Comparison of ENCODE assay signal across 16 cellular contexts in genomic region chr10:29628912-29629526, GRCh38. TPM values are rescaled to one million over a fixed set of nuclear protein-coding genes. Genes with fewer than 3 reads are reported as not detected.
DNase-seq lines count a peak whose midpoint lies in the region; TF ChIP-seq lines count a peak whose summit lies in the region.
"Had no signal": no experiment of that assay in that cellular context is flagged by ENCODE, and none has a peak within 500 bp of the region (broad histone marks: within the 10 kb centered on the region; RNA-seq: fewer than 3 reads in every experiment).

No MANE protein-coding gene starts in this region.

- H3K27ac Mint-ChIP-seq in brain (peak overlapping the region in 3 of 5 experiments; percentile 4 to 60 (median 10)), nephron progenitor cell (peak overlapping the region; percentile 5), type B pancreatic cell (peak overlapping the region; percentile 47)
- H3K27ac Mint-ChIP-seq: B cell; natural killer cell treated with Interleukin-12 subunit alpha and Interleukin-12 subunit beta and Interleukin-15 and Interleukin-18, amount 100 ng/mL, for 72 hours had no signal

- H3K4me3 Mint-ChIP-seq in brain: peak overlapping the region in 1 of 5 experiments; percentile 40
- no peak overlapping the region for H3K4me3 Mint-ChIP-seq in nephron progenitor cell
- H3K4me3 Mint-ChIP-seq in type B pancreatic cell: no peak overlapping the region
- H3K4me3 Mint-ChIP-seq: B cell; natural killer cell treated with Interleukin-12 subunit alpha and Interleukin-12 subunit beta and Interleukin-15 and Interleukin-18, amount 100 ng/mL, for 72 hours had no signal

- DNase-seq in DMS53 (lab: John Stamatoyannopoulos, UW): peak; percentile 15
- DNase-seq in DMS53 treated with DMSO at 0.1 percent for 48 hours (lab: John Stamatoyannopoulos, UW; ENCODE audit: unreplicated experiment): no peak
- no peak for DNase-seq in nephron progenitor cell
- DNase-seq in type B pancreatic cell (ENCODE audit: extremely low spot score, unreplicated experiment): no peak
- DNase-seq in effector CD4-positive, alpha-beta T cell: no peak
- DNase-seq in COLO668 (lab: John Stamatoyannopoulos, UW; ENCODE audit: unreplicated experiment): no peak
- DNase-seq in NCI-H1930 (lab: John Stamatoyannopoulos, UW): no peak
- DNase-seq: activated naive CD4-positive, alpha-beta T cell; H7; NCI-H524; posterior cingulate gyrus; SHP77; stimulated activated CD4-positive, alpha-beta T cell treated with anti-CD3 and anti-CD28 coated beads, Interleukin-4, amount 100 ng/mL, for 4 hours had no signal

- H3K9me3 Mint-ChIP-seq in brain: no peaks in the 10 kb centered on the region
- H3K9me3 Mint-ChIP-seq in nephron progenitor cell: no peaks in the 10 kb centered on the region
- H3K9me3 Mint-ChIP-seq in type B pancreatic cell: no peaks in the 10 kb centered on the region
- H3K9me3 Mint-ChIP-seq: natural killer cell treated with Interleukin-12 subunit alpha and Interleukin-12 subunit beta and Interleukin-15 and Interleukin-18, amount 100 ng/mL, for 72 hours had no signal

- no peak for TF ChIP-seq CTCF in brain (conservative IDR thresholded peaks at IDR 0.05)
- TF ChIP-seq CTCF in nephron progenitor cell (IDR thresholded peaks at IDR 0.05): no peak
- TF ChIP-seq CTCF in type B pancreatic cell (conservative IDR thresholded peaks at IDR 0.05): no peak

- H3K36me3 Mint-ChIP-seq in brain (peaks cover 17% of the 10 kb centered on the region), nephron progenitor cell (ENCODE audit: low read depth) (peaks cover 24% of the 10 kb centered on the region), type B pancreatic cell (peaks cover 33% of the 10 kb centered on the region)
- H3K36me3 Mint-ChIP-seq: natural killer cell treated with Interleukin-12 subunit alpha and Interleukin-12 subunit beta and Interleukin-15 and Interleukin-18, amount 100 ng/mL, for 72 hours had no signal

- H3K4me1 Mint-ChIP-seq in brain (peaks cover 36% of the 10 kb centered on the region), nephron progenitor cell (peaks cover 34% of the 10 kb centered on the region), type B pancreatic cell (ENCODE audit: unreplicated experiment) (peaks cover 36% of the 10 kb centered on the region)
- H3K4me1 Mint-ChIP-seq: B cell had no signal

- H3K27me3 Mint-ChIP-seq in brain (no peaks in the 10 kb centered on the region), nephron progenitor cell (ENCODE audit: low read depth, poor library complexity) (peaks cover 3% of the 10 kb centered on the region), type B pancreatic cell (no peaks in the 10 kb centered on the region)
- H3K27me3 Mint-ChIP-seq: B cell had no signal

RNA-seq across cellular contexts. Expression of gene SVIL, which starts 5.8 kb away (rescaled TPM):
- polyA plus RNA-seq in brain (ENCODE audit: insufficient read depth, low read depth, low replicate concordance): 25.9 TPM
- 171 and 195 TPM in 2 replicates for total RNA-seq in type B pancreatic cell (ENCODE audit: low replicate concordance)
